ENCODE assay signal across 27 cellular contexts in the genomic region with DNA sequence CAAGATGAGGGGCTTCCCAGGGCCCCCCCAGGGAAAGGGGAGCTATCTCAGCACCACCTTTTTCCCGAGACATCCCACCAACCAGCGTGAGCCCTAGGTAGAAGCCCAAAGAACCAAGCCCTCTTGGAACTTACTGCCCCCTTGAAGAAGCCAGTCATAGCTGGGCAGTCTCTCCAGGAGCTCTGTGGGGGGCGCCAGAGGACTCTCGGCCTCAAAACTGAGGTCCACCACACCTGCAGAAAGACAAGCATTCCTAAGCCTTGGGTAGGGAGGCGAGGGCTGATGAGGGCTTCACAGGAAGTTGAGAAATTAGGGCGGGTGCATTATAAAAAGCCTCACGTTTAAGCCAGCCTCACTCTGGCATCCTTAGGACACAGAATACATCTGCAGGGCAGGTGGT. TPM values are rescaled to one million over a fixed set of nuclear protein-coding genes. Genes with fewer than 3 reads are reported as not detected.
A peak's percentile ranks its signal among the peaks of the same experiment; 100 is the strongest.
DNase-seq lines count a peak whose midpoint lies in the region; TF ChIP-seq lines count a peak whose summit lies in the region.
"Had no signal": no experiment of that assay in that cellular context is flagged by ENCODE, and none has a peak within 500 bp of the region (broad histone marks: within the 10 kb centered on the region; RNA-seq: fewer than 3 reads in every experiment).

No MANE protein-coding gene starts in this region.

- peak; percentile 39 for TF ChIP-seq RAD21 in Ishikawa (IDR thresholded peaks at IDR 0.05; ENCODE audit: low read depth)

- H3K27me3 ChIP-seq in WERI-Rb-1 (ENCODE audit: insufficient read depth, low read depth, severe bottlenecking): no peaks in the 10 kb centered on the region
- no peaks in the 10 kb centered on the region for H3K27me3 ChIP-seq in mesendoderm (ENCODE audit: insufficient read depth, low read length, poor library complexity)
- H3K27me3 ChIP-seq: ascending aorta, stomach, tibial artery had no signal

- H3K79me1 ChIP-seq in mesendoderm (ENCODE audit: low read length): no peaks in the 10 kb centered on the region

- no peak overlapping the region for H3K18ac ChIP-seq in mesendoderm (ENCODE audit: low read length)

- H3K4me3 ChIP-seq in WERI-Rb-1 (ENCODE audit: low read depth, low read length) (no peak overlapping the region), mesendoderm (ENCODE audit: low read length) (no peak overlapping the region)
- H3K4me3 ChIP-seq: ascending aorta, SK-N-MC, stomach, tibial artery had no signal

- no peak overlapping the region for H2BK5ac ChIP-seq in mesendoderm (ENCODE audit: low read length)

- no CpG with 5 or more reads among the region's 7 CpGs for WGBS in mesendoderm (ENCODE audit: extremely low coverage, insufficient coverage, low lambda C conversion rate)

- H3K4me2 ChIP-seq in mesendoderm (ENCODE audit: low read length): no peak overlapping the region

- H4K5ac ChIP-seq in mesendoderm (ENCODE audit: low read length): no peak overlapping the region

- H2BK120ac ChIP-seq in mesendoderm (ENCODE audit: low read depth, low read length): no peak overlapping the region

- no peak overlapping the region for H3K56ac ChIP-seq in mesendoderm (ENCODE audit: low read length)

- peak; percentile 50 for TF ChIP-seq CTCF in WERI-Rb-1 (IDR thresholded peaks at IDR 0.05; ENCODE audit: low read depth, low read length)

- no peak overlapping the region for H4K8ac ChIP-seq in mesendoderm (ENCODE audit: low read depth, low read length)

- H3K4ac ChIP-seq in mesendoderm (ENCODE audit: low read depth, low read length): no peak overlapping the region

- H3K27ac ChIP-seq in WERI-Rb-1 (no peak overlapping the region), mesendoderm (ENCODE audit: low read depth, low read length) (no peak overlapping the region)
- H3K27ac ChIP-seq: ascending aorta, SK-N-MC, stomach, tibial artery had no signal

- H2BK15ac ChIP-seq in mesendoderm (replicated peaks; ENCODE audit: low read depth): no peak overlapping the region

- H3K4me1 ChIP-seq in mesendoderm (ENCODE audit: control insufficient read depth, low read depth, low read length): no peaks in the 10 kb centered on the region
- H3K4me1 ChIP-seq: ascending aorta, stomach, tibial artery had no signal

- H2AK5ac ChIP-seq in mesendoderm (ENCODE audit: low read length): no peak overlapping the region

- no peak overlapping the region for H3K23ac ChIP-seq in mesendoderm (ENCODE audit: low read length)

- H3K9me3 ChIP-seq in WERI-Rb-1 (ENCODE audit: severe bottlenecking): no peaks in the 10 kb centered on the region
- H3K9me3 ChIP-seq: ascending aorta, tibial artery had no signal

- TF ChIP-seq EP300 in Ishikawa (IDR thresholded peaks at IDR 0.05; ENCODE audit: borderline replicate concordance): no peak

- H3K36me3 ChIP-seq in WERI-Rb-1: no peaks in the 10 kb centered on the region
- H3K36me3 ChIP-seq in mesendoderm (ENCODE audit: control insufficient read depth, insufficient read depth, low read length): no peaks in the 10 kb centered on the region
- H3K36me3 ChIP-seq: ascending aorta, stomach, tibial artery had no signal

- peak; percentile 25 for DNase-seq in ELF-1 (ENCODE audit: low read depth, low spot score)
- no peak for DNase-seq in WERI-Rb-1
- DNase-seq in mesendoderm: peak; percentile 47
- DNase-seq in HCEC 1CT: no peak
- DNase-seq in NCI-H2029 (lab: John Stamatoyannopoulos, UW): no peak
- no peak for DNase-seq in NCI-H2081 treated with DMSO at 0.1 percent for 48 hours (lab: John Stamatoyannopoulos, UW)
- DNase-seq in NCI-H748 (lab: John Stamatoyannopoulos, UW; ENCODE audit: unreplicated experiment): no peak
- DNase-seq: activated CD4-positive, alpha-beta T cell treated with anti-CD3 and anti-CD28 coated beads for 1 hour; activated CD8-positive, alpha-beta T cell treated with anti-CD3 and anti-CD28 coated beads for 36 hours; caudate nucleus; CD8-positive, alpha-beta memory T cell; dermis blood vessel endothelial cell; DMS53; GF-D8; HFFc6; hippocampal formation; Kasumi-1; natural killer cell; NCI-H1105; NCI-H187 treated with DMSO at 0.1 percent for 48 hours; NCI-H69; stimulated activated CD4-positive, alpha-beta T cell treated with anti-CD3 and anti-CD28 coated beads, Interleukin-2, amount 100 ng/mL, for 24 hours; stomach had no signal

- H3K79me2 ChIP-seq in mesendoderm (ENCODE audit: control insufficient read depth, insufficient read depth, low read length): no peaks in the 10 kb centered on the region

- H3K9ac ChIP-seq in mesendoderm (ENCODE audit: low read length): no peak overlapping the region

TF ChIP-seq in Ishikawa, 13 proteins besides CTCF, POLR2A, EP300 and RAD21:
- TF ChIP-seq YY1 (IDR thresholded peaks at IDR 0.05; ENCODE audit: low read depth): no peak
- TF ChIP-seq TAF1 (IDR thresholded peaks at IDR 0.05; ENCODE audit: low read depth): no peak
- TF ChIP-seq, protein P1, sequence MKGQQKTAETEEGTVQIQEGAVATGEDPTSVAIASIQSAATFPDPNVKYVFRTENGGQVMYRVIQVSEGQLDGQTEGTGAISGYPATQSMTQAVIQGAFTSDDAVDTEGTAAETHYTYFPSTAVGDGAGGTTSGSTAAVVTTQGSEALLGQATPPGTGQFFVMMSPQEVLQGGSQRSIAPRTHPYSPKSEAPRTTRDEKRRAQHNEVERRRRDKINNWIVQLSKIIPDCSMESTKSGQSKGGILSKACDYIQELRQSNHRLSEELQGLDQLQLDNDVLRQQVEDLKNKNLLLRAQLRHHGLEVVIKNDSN (IDR thresholded peaks at IDR 0.05): no peak

RNA-seq across cellular contexts. Expression of a gene that starts 9.0 kb away (rescaled TPM):
- 0.25 TPM for polyA plus RNA-seq in mesendoderm (2013, experiment 1 of 2)
- 0.25 TPM for polyA plus RNA-seq in mesendoderm (2013, experiment 2 of 2)
- polyA plus RNA-seq: CD8-positive, alpha-beta memory T cell had no signal

Comparison
In these comparisons a context has a peak if more than half of its experiments do, and no peak if none do; other contexts are left out.
1. DNase-seq: peak in ELF-1 (single experiment) and mesendoderm (single experiment); none in WERI-Rb-1 (single experiment), HCEC 1CT (single experiment), NCI-H2029 (single experiment), NCI-H2081 treated with DMSO at 0.1 percent for 48 hours (single experiment) and NCI-H748 (single experiment).